ENCODE assay signal across 2 cellular contexts in the genomic region with DNA sequence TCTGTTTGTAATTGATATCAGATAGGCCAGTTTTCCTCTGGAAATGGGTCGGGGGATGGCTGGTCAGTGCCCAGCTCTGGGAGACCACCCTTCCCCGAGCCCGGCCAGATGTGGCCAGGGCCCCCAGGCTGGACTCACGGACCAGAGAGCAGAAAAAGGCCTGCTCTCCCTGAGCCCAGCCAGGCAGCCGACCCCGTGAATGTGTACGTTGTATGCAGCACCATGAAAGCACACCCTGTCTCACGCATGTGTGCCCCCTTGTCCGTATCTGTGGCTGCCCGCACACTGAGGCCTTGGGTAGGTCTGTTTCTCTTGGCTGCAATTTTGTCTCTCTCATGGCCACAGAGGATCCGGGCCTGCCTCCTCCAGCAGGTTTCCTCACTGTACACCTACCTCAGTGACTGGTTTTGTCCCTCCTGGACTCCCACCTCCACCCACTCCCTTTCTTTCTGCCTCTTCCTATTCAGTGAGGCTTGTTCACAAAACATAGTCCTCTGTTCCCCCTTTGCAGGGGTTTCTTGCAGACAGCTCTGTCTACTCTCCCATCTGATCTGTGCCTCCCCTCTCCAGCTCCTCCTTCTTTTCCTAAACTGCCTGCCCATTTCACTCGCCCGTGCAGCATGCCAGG.
TF ChIP-seq lines count a peak whose summit lies in the region.

No MANE protein-coding gene starts in this region.

TF ChIP-seq in H1, 55 proteins besides CTCF, POLR2A, EP300 and RAD21:
- TF ChIP-seq SIN3A (conservative IDR thresholded peaks at IDR 0.05 in 1 of 2, IDR thresholded peaks at IDR 0.05 in 1 of 2; ENCODE audit: low read depth in 1 of 2, low read length in 2 of 2) (no peak), KDM4A (IDR thresholded peaks at IDR 0.05; ENCODE audit: low read depth, low read length, severe bottlenecking) (no peak), SP4 (IDR thresholded peaks at IDR 0.05; ENCODE audit: low read length) (no peak), SIX5 (IDR thresholded peaks at IDR 0.05; ENCODE audit: low read depth, low read length) (no peak), SAP30 (IDR thresholded peaks at IDR 0.05; ENCODE audit: insufficient read depth, insufficient replicate concordance, low read length) (no peak), NANOG (IDR thresholded peaks at IDR 0.05; ENCODE audit: insufficient read depth, low read depth, low read length, poor library complexity, severe bottlenecking) (no peak), CHD1 (IDR thresholded peaks at IDR 0.05; ENCODE audit: low read depth, low read length) (no peak), SP1 (IDR thresholded peaks at IDR 0.05; ENCODE audit: low read depth, low read length) (no peak), KDM5A (IDR thresholded peaks at IDR 0.05; ENCODE audit: low read length) (no peak), MAFK (IDR thresholded peaks at IDR 0.05; ENCODE audit: low read depth, low read length) (no peak), KDM1A (IDR thresholded peaks at IDR 0.05; ENCODE audit: borderline replicate concordance, low read length) (no peak)
- TF ChIP-seq, protein P1, sequence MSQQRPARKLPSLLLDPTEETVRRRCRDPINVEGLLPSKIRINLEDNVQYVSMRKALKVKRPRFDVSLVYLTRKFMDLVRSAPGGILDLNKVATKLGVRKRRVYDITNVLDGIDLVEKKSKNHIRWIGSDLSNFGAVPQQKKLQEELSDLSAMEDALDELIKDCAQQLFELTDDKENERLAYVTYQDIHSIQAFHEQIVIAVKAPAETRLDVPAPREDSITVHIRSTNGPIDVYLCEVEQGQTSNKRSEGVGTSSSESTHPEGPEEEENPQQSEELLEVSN (IDR thresholded peaks at IDR 0.05): no peak
- TF ChIP-seq, protein P2, sequence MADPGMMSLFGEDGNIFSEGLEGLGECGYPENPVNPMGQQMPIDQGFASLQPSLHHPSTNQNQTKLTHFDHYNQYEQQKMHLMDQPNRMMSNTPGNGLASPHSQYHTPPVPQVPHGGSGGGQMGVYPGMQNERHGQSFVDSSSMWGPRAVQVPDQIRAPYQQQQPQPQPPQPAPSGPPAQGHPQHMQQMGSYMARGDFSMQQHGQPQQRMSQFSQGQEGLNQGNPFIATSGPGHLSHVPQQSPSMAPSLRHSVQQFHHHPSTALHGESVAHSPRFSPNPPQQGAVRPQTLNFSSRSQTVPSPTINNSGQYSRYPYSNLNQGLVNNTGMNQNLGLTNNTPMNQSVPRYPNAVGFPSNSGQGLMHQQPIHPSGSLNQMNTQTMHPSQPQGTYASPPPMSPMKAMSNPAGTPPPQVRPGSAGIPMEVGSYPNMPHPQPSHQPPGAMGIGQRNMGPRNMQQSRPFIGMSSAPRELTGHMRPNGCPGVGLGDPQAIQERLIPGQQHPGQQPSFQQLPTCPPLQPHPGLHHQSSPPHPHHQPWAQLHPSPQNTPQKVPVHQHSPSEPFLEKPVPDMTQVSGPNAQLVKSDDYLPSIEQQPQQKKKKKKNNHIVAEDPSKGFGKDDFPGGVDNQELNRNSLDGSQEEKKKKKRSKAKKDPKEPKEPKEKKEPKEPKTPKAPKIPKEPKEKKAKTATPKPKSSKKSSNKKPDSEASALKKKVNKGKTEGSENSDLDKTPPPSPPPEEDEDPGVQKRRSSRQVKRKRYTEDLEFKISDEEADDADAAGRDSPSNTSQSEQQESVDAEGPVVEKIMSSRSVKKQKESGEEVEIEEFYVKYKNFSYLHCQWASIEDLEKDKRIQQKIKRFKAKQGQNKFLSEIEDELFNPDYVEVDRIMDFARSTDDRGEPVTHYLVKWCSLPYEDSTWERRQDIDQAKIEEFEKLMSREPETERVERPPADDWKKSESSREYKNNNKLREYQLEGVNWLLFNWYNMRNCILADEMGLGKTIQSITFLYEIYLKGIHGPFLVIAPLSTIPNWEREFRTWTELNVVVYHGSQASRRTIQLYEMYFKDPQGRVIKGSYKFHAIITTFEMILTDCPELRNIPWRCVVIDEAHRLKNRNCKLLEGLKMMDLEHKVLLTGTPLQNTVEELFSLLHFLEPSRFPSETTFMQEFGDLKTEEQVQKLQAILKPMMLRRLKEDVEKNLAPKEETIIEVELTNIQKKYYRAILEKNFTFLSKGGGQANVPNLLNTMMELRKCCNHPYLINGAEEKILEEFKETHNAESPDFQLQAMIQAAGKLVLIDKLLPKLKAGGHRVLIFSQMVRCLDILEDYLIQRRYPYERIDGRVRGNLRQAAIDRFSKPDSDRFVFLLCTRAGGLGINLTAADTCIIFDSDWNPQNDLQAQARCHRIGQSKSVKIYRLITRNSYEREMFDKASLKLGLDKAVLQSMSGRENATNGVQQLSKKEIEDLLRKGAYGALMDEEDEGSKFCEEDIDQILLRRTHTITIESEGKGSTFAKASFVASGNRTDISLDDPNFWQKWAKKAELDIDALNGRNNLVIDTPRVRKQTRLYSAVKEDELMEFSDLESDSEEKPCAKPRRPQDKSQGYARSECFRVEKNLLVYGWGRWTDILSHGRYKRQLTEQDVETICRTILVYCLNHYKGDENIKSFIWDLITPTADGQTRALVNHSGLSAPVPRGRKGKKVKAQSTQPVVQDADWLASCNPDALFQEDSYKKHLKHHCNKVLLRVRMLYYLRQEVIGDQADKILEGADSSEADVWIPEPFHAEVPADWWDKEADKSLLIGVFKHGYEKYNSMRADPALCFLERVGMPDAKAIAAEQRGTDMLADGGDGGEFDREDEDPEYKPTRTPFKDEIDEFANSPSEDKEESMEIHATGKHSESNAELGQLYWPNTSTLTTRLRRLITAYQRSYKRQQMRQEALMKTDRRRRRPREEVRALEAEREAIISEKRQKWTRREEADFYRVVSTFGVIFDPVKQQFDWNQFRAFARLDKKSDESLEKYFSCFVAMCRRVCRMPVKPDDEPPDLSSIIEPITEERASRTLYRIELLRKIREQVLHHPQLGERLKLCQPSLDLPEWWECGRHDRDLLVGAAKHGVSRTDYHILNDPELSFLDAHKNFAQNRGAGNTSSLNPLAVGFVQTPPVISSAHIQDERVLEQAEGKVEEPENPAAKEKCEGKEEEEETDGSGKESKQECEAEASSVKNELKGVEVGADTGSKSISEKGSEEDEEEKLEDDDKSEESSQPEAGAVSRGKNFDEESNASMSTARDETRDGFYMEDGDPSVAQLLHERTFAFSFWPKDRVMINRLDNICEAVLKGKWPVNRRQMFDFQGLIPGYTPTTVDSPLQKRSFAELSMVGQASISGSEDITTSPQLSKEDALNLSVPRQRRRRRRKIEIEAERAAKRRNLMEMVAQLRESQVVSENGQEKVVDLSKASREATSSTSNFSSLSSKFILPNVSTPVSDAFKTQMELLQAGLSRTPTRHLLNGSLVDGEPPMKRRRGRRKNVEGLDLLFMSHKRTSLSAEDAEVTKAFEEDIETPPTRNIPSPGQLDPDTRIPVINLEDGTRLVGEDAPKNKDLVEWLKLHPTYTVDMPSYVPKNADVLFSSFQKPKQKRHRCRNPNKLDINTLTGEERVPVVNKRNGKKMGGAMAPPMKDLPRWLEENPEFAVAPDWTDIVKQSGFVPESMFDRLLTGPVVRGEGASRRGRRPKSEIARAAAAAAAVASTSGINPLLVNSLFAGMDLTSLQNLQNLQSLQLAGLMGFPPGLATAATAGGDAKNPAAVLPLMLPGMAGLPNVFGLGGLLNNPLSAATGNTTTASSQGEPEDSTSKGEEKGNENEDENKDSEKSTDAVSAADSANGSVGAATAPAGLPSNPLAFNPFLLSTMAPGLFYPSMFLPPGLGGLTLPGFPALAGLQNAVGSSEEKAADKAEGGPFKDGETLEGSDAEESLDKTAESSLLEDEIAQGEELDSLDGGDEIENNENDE (IDR thresholded peaks at IDR 0.05; ENCODE audit: insufficient replicate concordance, low read length): no peak

TF ChIP-seq in HEK293T, 16 proteins besides CTCF, POLR2A, EP300 and RAD21:
- TF ChIP-seq FOXK2 (IDR thresholded peaks at IDR 0.05) (no peak), NFRKB (IDR thresholded peaks at IDR 0.05) (no peak), FOXA1 (IDR thresholded peaks at IDR 0.05) (no peak), CTBP1 (IDR thresholded peaks at IDR 0.05; ENCODE audit: borderline replicate concordance) (no peak), LEF1 (IDR thresholded peaks at IDR 0.05; ENCODE audit: borderline replicate concordance) (no peak), HDGF (IDR thresholded peaks at IDR 0.05; ENCODE audit: borderline replicate concordance) (no peak), TARDBP (IDR thresholded peaks at IDR 0.05) (no peak), ARNT (IDR thresholded peaks at IDR 0.05) (no peak), ZNF384 (IDR thresholded peaks at IDR 0.05) (no peak), L3MBTL2 (conservative IDR thresholded peaks at IDR 0.05) (no peak)
TF ChIP-seq in HEK293T: peak in this region for 0.
